In genomic region chr17:4833178-4833940, GRCh38 we compare ENCODE assay signal across 8 cellular contexts. TPM values are rescaled to one million over a fixed set of nuclear protein-coding genes. Genes with fewer than 3 reads are reported as not detected.
DNase-seq lines count a peak whose midpoint lies in the region; ATAC-seq lines count a peak whose summit lies in the region.

TSS of gene MINK1 (plus strand) at chr17:4833340. CDS start at chr17:4833584, 244 bp downstream.

- intact Hi-C loops in left colon (cut with DNase I, micrococcal nuclease), result no loop called here

- H3K27ac ChIP-seq in cingulate gyrus (ENCODE audit: low read depth, low read length), result peak within 1 kb of the TSS; percentile 95

- DNase-seq in AG20443 (ENCODE audit: low spot score), result peak; percentile 100
- peak; percentile 71 to 95 for DNase-seq in NCI-H446 (lab: John Stamatoyannopoulos, UW)
- DNase-seq in activated CD4-positive, alpha-beta T cell treated with anti-CD3 and anti-CD28 coated beads for 48 hours, result peak; percentile 90
- peak; percentile 88 for DNase-seq in left colon
- peak; percentile 78 to 82 for DNase-seq in stimulated activated CD4-positive, alpha-beta T cell treated with anti-CD3 and anti-CD28 coated beads, Interleukin-1b, Interleukin-23, amount 100 ng/mL, for 4 hours (ENCODE audit: low read depth in 2 of 2)

- ATAC-seq in GM19025 (IDR thresholded peaks at IDR 0.05; ENCODE audit: low read depth, unreplicated experiment) (peak; percentile 86), HG03342 (IDR thresholded peaks at IDR 0.05; ENCODE audit: unreplicated experiment) (peak; percentile 79), left colon (peak; percentile 87)

RNA-seq across cellular contexts. Expression of gene MINK1, which starts in this region (rescaled TPM):
- 100 to 1,000 TPM; 193 to 205 TPM for total RNA-seq in left colon

Comparison
In these comparisons a context has a peak if more than half of its experiments do, and no peak if none do; other contexts are left out.
1. Peak in every context shown above with its lines: DNase-seq, ATAC-seq and H3K27ac ChIP-seq.